In the genomic region with DNA sequence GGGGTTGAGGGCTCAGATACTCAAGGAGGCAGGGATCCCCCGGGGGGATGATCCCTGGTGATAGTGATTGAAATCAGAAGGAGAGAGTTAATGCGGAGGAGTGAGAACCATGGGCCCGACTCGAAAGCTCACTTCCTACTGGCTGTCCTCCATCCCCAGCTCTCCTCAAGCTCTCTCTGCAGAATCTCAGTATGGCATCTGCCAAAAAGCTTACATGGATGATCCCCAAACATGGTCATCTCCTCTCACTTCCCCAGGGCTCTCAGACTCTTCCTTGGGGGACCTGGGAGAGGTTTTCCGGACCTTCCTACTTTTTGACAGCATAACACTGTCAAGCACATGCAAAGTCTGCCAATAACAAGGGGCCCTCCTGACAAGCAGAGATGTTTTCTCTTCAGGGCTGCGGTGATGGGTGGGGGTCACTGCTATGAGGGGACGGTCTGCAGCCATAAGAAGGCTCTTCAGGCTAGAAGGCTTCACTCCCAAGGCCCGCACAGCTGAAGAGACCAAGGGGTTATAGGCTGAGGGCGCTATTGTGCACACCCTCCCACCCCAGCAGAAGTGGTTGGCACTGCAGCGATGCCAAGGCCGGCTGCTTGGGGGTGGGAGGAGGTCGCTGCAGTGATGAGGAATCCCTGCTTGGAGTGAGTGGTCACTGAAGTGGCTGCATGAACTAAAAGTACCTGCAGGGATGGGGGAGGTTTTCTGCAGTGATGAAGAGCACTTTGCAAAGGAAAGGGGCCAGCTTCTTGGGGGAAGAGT, we compare ENCODE assay signal across 9 cellular contexts. TPM values are rescaled to one million over a fixed set of nuclear protein-coding genes. Genes with fewer than 3 reads are reported as not detected.
DNase-seq lines count a peak whose midpoint lies in the region; ATAC-seq and TF ChIP-seq lines count a peak whose summit lies in the region.
"Had no signal": no experiment of that assay in that cellular context is flagged by ENCODE, and none has a peak within 500 bp of the region (broad histone marks: within the 10 kb centered on the region; RNA-seq: fewer than 3 reads in every experiment).

No MANE protein-coding gene starts in this region.

- H2AFZ ChIP-seq in neuronal stem cell (ENCODE audit: low read length), result peak overlapping the region; percentile 97

- no peak overlapping the region for H2BK120ac ChIP-seq in neuronal stem cell (ENCODE audit: low read depth, low read length)

- ATAC-seq in central memory CD8-positive, alpha-beta T cell (replicated peaks; ENCODE audit: extremely low read depth, poor library complexity, severe bottlenecking), result no peak
- no peak for ATAC-seq in left colon

- peak overlapping the region; percentile 80 for H3K4me2 ChIP-seq in neuronal stem cell (ENCODE audit: insufficient read depth, low read length, poor library complexity, severe bottlenecking)

- H3K9me3 ChIP-seq in HUES6 (ENCODE audit: control insufficient read depth, insufficient read depth, low read depth, low read length) (no peaks in the 10 kb centered on the region), neuronal stem cell (replicated peaks in 1 of 2; ENCODE audit: control insufficient read depth in 2 of 2, insufficient read depth in 1 of 2, low read depth in 1 of 2, low read length in 2 of 2) (peaks cover 0 to 2% of the 10 kb centered on the region in 2 donors)

- CTCF ChIA-PET in Calu3 (lab: Charles Lee), result interaction anchor here (0.6 to 2.5 kb wide), 11 partner anchors 11 to 285 kb away, joined by 3 to 29 read pairs (median 6); a partner anchor contains a TSS

- H3K4ac ChIP-seq in neuronal stem cell (ENCODE audit: low read length), result no peak overlapping the region

- H3K27ac Mint-ChIP-seq in Calu3 (ENCODE audit: unreplicated experiment), result no peak overlapping the region
- H3K27ac Mint-ChIP-seq in central memory CD8-positive, alpha-beta T cell (ENCODE audit: low read depth), result no peak overlapping the region

- no peak for TF ChIP-seq CTCF in Calu3 (IDR thresholded peaks at IDR 0.05; ENCODE audit: unreplicated experiment)

- intact Hi-C loops in Calu3 (cut with micrococcal nuclease; ENCODE audit: unreplicated experiment), result no loop called here
- intact Hi-C loops in left colon (cut with DNase I, micrococcal nuclease), result no loop called here

- WGBS in neuronal stem cell (ENCODE audit: extremely low coverage in 2 of 2, insufficient read length in 2 of 2, insufficient replicate concordance in 1 of 2), 2 donors, result no CpG with 5 or more reads among the region's 12 CpGs

- no peak overlapping the region for H2BK5ac ChIP-seq in neuronal stem cell (ENCODE audit: low read length)

- H3K79me1 ChIP-seq in neuronal stem cell (ENCODE audit: low read depth, low read length), result peaks cover 2% of the 10 kb centered on the region

- peak overlapping the region; percentile 73 for H3K23ac ChIP-seq in neuronal stem cell (ENCODE audit: low read depth, low read length, poor library complexity)

- DNase-seq in Calu3 (no peak), neuronal stem cell (ENCODE audit: low spot score) (no peak), left colon (no peak), GF-D8 (lab: John Stamatoyannopoulos, UW) (no peak), NCI-H2107 (lab: John Stamatoyannopoulos, UW) (no peak)
- DNase-seq in central memory CD8-positive, alpha-beta T cell (ENCODE audit: low spot score in 2 of 2), result no peak

- peak overlapping the region; percentile 81 for H2BK15ac ChIP-seq in neuronal stem cell (ENCODE audit: low read length)

- no peak overlapping the region for H2BK12ac ChIP-seq in neuronal stem cell (ENCODE audit: low read length)

- H3K27me3 ChIP-seq in HUES6 (ENCODE audit: control insufficient read depth, insufficient read depth, low read length) (peaks cover 68% of the 10 kb centered on the region), neuronal stem cell (ENCODE audit: control insufficient read depth in 3 of 3, insufficient read depth in 3 of 3, low read depth in 1 of 3, low read length in 3 of 3) (peaks cover 31 to 87% (median 59%) of the 10 kb centered on the region in 3 experiments)

- peaks cover 88% of the 10 kb centered on the region for H3K27me3 Mint-ChIP-seq in Calu3 (ENCODE audit: unreplicated experiment)
- H3K27me3 Mint-ChIP-seq in central memory CD8-positive, alpha-beta T cell, result peaks cover 69% of the 10 kb centered on the region

- H3K27ac ChIP-seq in HUES6 (ENCODE audit: low read depth, low read length), result no peak overlapping the region
- H3K27ac ChIP-seq in neuronal stem cell (replicated peaks; ENCODE audit: low read length), result no peak overlapping the region

- peak overlapping the region; percentile 69 for H3K4me3 ChIP-seq in HUES6 (ENCODE audit: low read depth, low read length)
- H3K4me3 ChIP-seq in neuronal stem cell (ENCODE audit: low read length in 2 of 2), result peak overlapping the region in 1 of 2 donors; percentile 77

- H3K14ac ChIP-seq in neuronal stem cell (ENCODE audit: low read length), result peak overlapping the region; percentile 8

- H3K9me3 Mint-ChIP-seq in Calu3 (ENCODE audit: low read depth, unreplicated experiment), result no peaks in the 10 kb centered on the region
- H3K9me3 Mint-ChIP-seq in central memory CD8-positive, alpha-beta T cell, result no peaks in the 10 kb centered on the region

- peak overlapping the region; percentile 8 for H3K4me3 Mint-ChIP-seq in Calu3 (ENCODE audit: low read depth, unreplicated experiment)
- peak overlapping the region; percentile 77 for H3K4me3 Mint-ChIP-seq in central memory CD8-positive, alpha-beta T cell

- H3K36me3 ChIP-seq in HUES6 (ENCODE audit: control insufficient read depth, insufficient read depth, low read length), result no peaks in the 10 kb centered on the region
- H3K36me3 ChIP-seq in neuronal stem cell (replicated peaks in 1 of 2; ENCODE audit: control insufficient read depth in 2 of 2, insufficient read depth in 2 of 2, low read length in 2 of 2), result no peaks in the 10 kb centered on the region

- no peaks in the 10 kb centered on the region; the same call in 1 of the 2 replicates for H3K4me1 ChIP-seq in HUES6 (ENCODE audit: control insufficient read depth, insufficient read depth, low read length)
- peaks cover 4 to 6% of the 10 kb centered on the region in 2 donors for H3K4me1 ChIP-seq in neuronal stem cell (ENCODE audit: control insufficient read depth in 2 of 2, insufficient read depth in 1 of 2, low read depth in 1 of 2, low read length in 2 of 2)

- peak overlapping the region; percentile 43 for H4K8ac ChIP-seq in neuronal stem cell (ENCODE audit: low read depth, low read length)

- BruUV-seq in Calu3 (replicated peaks; lab: Mats Ljungman, UMichigan), result no TSS peak

- H3K4me1 Mint-ChIP-seq in Calu3 (ENCODE audit: low read depth, unreplicated experiment), result no peaks in the 10 kb centered on the region
- peaks cover 16% of the 10 kb centered on the region for H3K4me1 Mint-ChIP-seq in central memory CD8-positive, alpha-beta T cell

- peak overlapping the region; percentile 64 for H3K18ac ChIP-seq in neuronal stem cell (ENCODE audit: low read length)

- peak overlapping the region; percentile 46 for H2AK5ac ChIP-seq in neuronal stem cell (ENCODE audit: low read depth, low read length)

- H4K91ac ChIP-seq in neuronal stem cell (ENCODE audit: low read depth, low read length, poor library complexity), result no peak overlapping the region

- H3K9ac ChIP-seq in HUES6 (ENCODE audit: low read length) (no peak overlapping the region), neuronal stem cell (ENCODE audit: low read depth, low read length, poor library complexity) (peak overlapping the region; percentile 21)

- H3K36me3 Mint-ChIP-seq in Calu3 (ENCODE audit: insufficient read depth, unreplicated experiment), result peaks cover 8% of the 10 kb centered on the region
- no peaks in the 10 kb centered on the region for H3K36me3 Mint-ChIP-seq in central memory CD8-positive, alpha-beta T cell (ENCODE audit: insufficient read depth)

RNA-seq across cellular contexts. Expression of a gene that starts 0.8 kb away (rescaled TPM):
- total RNA-seq in Calu3 (2022), result 0.54 and 0.90 TPM in 2 replicates
- 0.13 TPM for polyA plus RNA-seq in neuronal stem cell (2013, experiment 1 of 2)
- 0.21 TPM for polyA plus RNA-seq in neuronal stem cell (2013, experiment 2 of 2)
- total RNA-seq in left colon, result 1 to 10 TPM; 2.2 to 3.3 TPM
- total RNA-seq: skeletal muscle tissue had no signal
- polyA plus RNA-seq: keratinocyte had no signal

RNA-seq across cellular contexts. Expression of a gene that starts 20.2 kb away (rescaled TPM):
- total RNA-seq in Calu3 (2022) (131 and 140 TPM in 2 replicates), left colon (10 to 100 TPM; 25.0 to 40.3 TPM)
- polyA plus RNA-seq in neuronal stem cell (2013, experiment 1 of 2), result 34.1 TPM
- polyA plus RNA-seq in neuronal stem cell (2013, experiment 2 of 2), result 34.0 TPM

RNA-seq across cellular contexts. Expression of a gene that starts 20.9 kb away (rescaled TPM):
- total RNA-seq in Calu3 (2022) (11.2 and 11.6 TPM in 2 replicates), left colon (1 to 10 TPM; 3.5 to 5.3 TPM)
- polyA plus RNA-seq in neuronal stem cell (2013, experiment 1 of 2), result 2.8 TPM
- 2.5 TPM for polyA plus RNA-seq in neuronal stem cell (2013, experiment 2 of 2)

RNA-seq across cellular contexts. Expression of a gene that starts 32.8 kb away (rescaled TPM):
- 3.3 and 3.6 TPM in 2 replicates for total RNA-seq in Calu3 (2022)
- 2.9 TPM for polyA plus RNA-seq in neuronal stem cell (2013, experiment 1 of 2)
- 2.7 TPM for polyA plus RNA-seq in neuronal stem cell (2013, experiment 2 of 2)
- under 1 TPM in 1 of 2 donors, not detected in 1; 0.39 TPM for total RNA-seq in left colon
- total RNA-seq: skeletal muscle tissue had no signal

RNA-seq across cellular contexts. Expression of a gene that starts 42.6 kb away (rescaled TPM):
- total RNA-seq in Calu3 (2022) (114 and 116 TPM in 2 replicates), left colon (10 to 100 TPM; 56.1 to 69.2 TPM)
- 17.7 TPM for polyA plus RNA-seq in neuronal stem cell (2013, experiment 1 of 2)
- 16.0 TPM for polyA plus RNA-seq in neuronal stem cell (2013, experiment 2 of 2)
